8 cellular contexts compared by ENCODE assay signal in the genomic region with DNA sequence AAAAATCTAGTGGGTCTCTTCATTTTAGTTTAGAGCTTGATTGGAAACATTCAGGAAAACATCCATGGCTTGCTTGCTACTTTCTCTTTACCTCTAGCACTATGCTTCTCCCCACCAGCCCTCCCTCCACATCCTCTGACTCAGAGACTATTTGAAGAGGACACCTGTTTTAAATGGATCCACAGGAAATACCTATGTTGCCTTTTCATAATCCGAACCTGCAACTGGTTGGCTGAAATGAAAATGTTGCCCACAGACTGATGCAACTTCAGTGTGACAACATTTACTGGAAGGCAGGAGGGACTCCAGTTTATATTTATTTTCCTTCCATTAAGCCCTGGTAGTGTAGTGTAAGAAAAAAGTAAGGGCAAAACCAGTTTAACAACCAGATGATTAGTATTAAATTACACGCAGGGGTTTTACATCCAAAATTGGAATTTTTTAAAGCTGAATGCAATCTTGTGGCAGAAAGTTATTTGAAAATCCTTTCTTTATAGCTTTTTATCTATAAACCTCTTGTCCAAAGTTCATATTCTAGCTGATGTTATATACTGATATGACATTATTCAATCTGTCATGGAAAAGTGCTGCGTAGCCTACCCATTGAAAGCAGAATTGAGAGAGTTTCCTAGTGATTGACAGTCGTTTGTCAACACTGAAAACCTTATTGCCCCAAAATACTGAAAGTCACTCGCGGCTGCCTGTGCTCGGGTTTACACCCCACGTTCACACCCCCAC. TPM values are rescaled to one million over a fixed set of nuclear protein-coding genes. Genes with fewer than 3 reads are reported as not detected.
DNase-seq lines count a peak whose midpoint lies in the region; ATAC-seq and TF ChIP-seq lines count a peak whose summit lies in the region.

No MANE protein-coding gene starts in this region.

- H2AFZ ChIP-seq in Karpas-422 (ENCODE audit: low read length) = peak overlapping the region; percentile 84; the same call in 1 of the 2 replicates

- ATAC-seq in HG03342 (IDR thresholded peaks at IDR 0.05; ENCODE audit: unreplicated experiment) (no peak), HG02571 (IDR thresholded peaks at IDR 0.05; ENCODE audit: unreplicated experiment) (no peak)

- no peak overlapping the region for H3K27ac ChIP-seq in Karpas-422 (ENCODE audit: low read length)

- H3K36me3 Mint-ChIP-seq in activated CD4-positive, alpha-beta memory T cell treated with anti-CD3 and anti-CD28 coated beads, Interleukin-2, amount 10 ng/mL, durations not matched to agents 7 days and 5 days (ENCODE audit: low read depth) = peaks cover 3% of the 10 kb centered on the region
- no peaks in the 10 kb centered on the region for H3K36me3 Mint-ChIP-seq in neural crest cell (ENCODE audit: low read depth)

- no peaks in the 10 kb centered on the region for H3K79me2 ChIP-seq in Karpas-422 (ENCODE audit: low read length)

- CTCF ChIA-PET in activated CD4-positive, alpha-beta memory T cell treated with anti-CD3 and anti-CD28 coated beads, Interleukin-2, amount 10 ng/mL, durations not matched to agents 7 days and 5 days (lab: Charles Lee) = interaction anchor here (1.0 kb wide), 2 partner anchors 10 to 367 kb away, joined by 3 read pairs; no protein-coding TSS in a partner anchor

- no peaks in the 10 kb centered on the region for H3K36me3 ChIP-seq in Karpas-422 (ENCODE audit: insufficient read depth, low read length)

- no peaks in the 10 kb centered on the region for H3K9me3 ChIP-seq in Karpas-422 (ENCODE audit: low read length)

- H3K4me2 ChIP-seq in Karpas-422 (ENCODE audit: low read depth, low read length, poor library complexity, severe bottlenecking) = peak overlapping the region; percentile 71

- no peaks in the 10 kb centered on the region for H4K20me1 ChIP-seq in Karpas-422 (ENCODE audit: insufficient read depth, low read depth, low read length)

- H3K4me3 ChIP-seq in Karpas-422 (ENCODE audit: low read length) (peak overlapping the region; percentile 65), fibroblast of mammary gland (ENCODE audit: control insufficient read depth, low read depth, low read length) (peak overlapping the region; percentile 74)

- H3K27ac Mint-ChIP-seq in activated CD4-positive, alpha-beta memory T cell treated with anti-CD3 and anti-CD28 coated beads, Interleukin-2, amount 10 ng/mL, durations not matched to agents 7 days and 5 days = peak overlapping the region; percentile 82
- peak overlapping the region; percentile 98 for H3K27ac Mint-ChIP-seq in neural crest cell (ENCODE audit: unreplicated experiment)

- no peaks in the 10 kb centered on the region for H3K9me3 Mint-ChIP-seq in activated CD4-positive, alpha-beta memory T cell treated with anti-CD3 and anti-CD28 coated beads, Interleukin-2, amount 10 ng/mL, durations not matched to agents 7 days and 5 days
- no peaks in the 10 kb centered on the region for H3K9me3 Mint-ChIP-seq in neural crest cell

- H3K27me3 Mint-ChIP-seq in activated CD4-positive, alpha-beta memory T cell treated with anti-CD3 and anti-CD28 coated beads, Interleukin-2, amount 10 ng/mL, durations not matched to agents 7 days and 5 days = no peaks in the 10 kb centered on the region
- H3K27me3 Mint-ChIP-seq in neural crest cell (ENCODE audit: low read depth) = peaks cover 3% of the 10 kb centered on the region

- H3K9ac ChIP-seq in Karpas-422 (ENCODE audit: low read length) = peak overlapping the region; percentile 65

- H3K4me3 Mint-ChIP-seq in activated CD4-positive, alpha-beta memory T cell treated with anti-CD3 and anti-CD28 coated beads, Interleukin-2, amount 10 ng/mL, durations not matched to agents 7 days and 5 days = peak overlapping the region; percentile 86
- H3K4me3 Mint-ChIP-seq in neural crest cell = peak overlapping the region; percentile 97

- peaks cover 22% of the 10 kb centered on the region for H3K4me1 ChIP-seq in Karpas-422 (ENCODE audit: low read length)

- no peaks in the 10 kb centered on the region for H3K27me3 ChIP-seq in Karpas-422 (ENCODE audit: low read length)

- no peaks in the 10 kb centered on the region for H3K9me2 ChIP-seq in Karpas-422 (replicated peaks; ENCODE audit: insufficient read depth, low read length)

- TF ChIP-seq CTCF in fibroblast of mammary gland (conservative IDR thresholded peaks at IDR 0.05; ENCODE audit: control insufficient read depth, insufficient read depth, low read depth, low read length) = no peak
- TF ChIP-seq CTCF in neural crest cell (conservative IDR thresholded peaks at IDR 0.05) = no peak

- peak; percentile 20 to 44 for DNase-seq in NOMO-1 (lab: John Stamatoyannopoulos, UW; ENCODE audit: unreplicated experiment in 2 of 2)
- DNase-seq in NOMO-1 treated with dmso at 0.1 percent for 144 hours (lab: John Stamatoyannopoulos, UW; ENCODE audit: unreplicated experiment) = no peak
- DNase-seq in Karpas-422 = no peak
- DNase-seq in activated CD4-positive, alpha-beta memory T cell treated with anti-CD3 and anti-CD28 coated beads, Interleukin-2, amount 10 ng/mL, durations not matched to agents 7 days and 5 days = peak; percentile 45
- peak; percentile 71 for DNase-seq in fibroblast of mammary gland (ENCODE audit: low read depth)
- DNase-seq in neural crest cell (ENCODE audit: low read depth, low spot score) = no peak

- H3K4me1 Mint-ChIP-seq in activated CD4-positive, alpha-beta memory T cell treated with anti-CD3 and anti-CD28 coated beads, Interleukin-2, amount 10 ng/mL, durations not matched to agents 7 days and 5 days = peaks cover 27% of the 10 kb centered on the region
- H3K4me1 Mint-ChIP-seq in neural crest cell = peaks cover 23% of the 10 kb centered on the region

- POLR2A ChIA-PET in activated CD4-positive, alpha-beta memory T cell treated with anti-CD3 and anti-CD28 coated beads, Interleukin-2, amount 10 ng/mL, durations not matched to agents 7 days and 5 days (lab: Charles Lee) = interaction anchor here (0.7 to 1.6 kb wide), 4 partner anchors 37 to 516 kb away, joined by 3 to 4 read pairs (median 4); no protein-coding TSS in a partner anchor

RNA-seq across cellular contexts. Expression of gene AIG1, which starts 0.9 kb away (rescaled TPM):
- total RNA-seq in Karpas-422 (2014; rRNA removed; shearing (Covaris generic); ENCODE audit: low replicate concordance) = 1.4 and 10.2 TPM in 2 replicates
- total RNA-seq in activated CD4-positive, alpha-beta memory T cell treated with anti-CD3 and anti-CD28 coated beads, Interleukin-2, amount 10 ng/mL, durations not matched to agents 7 days and 5 days = 1 to 10 TPM; 8.4 to 9.9 TPM
- 21.4 and 22.9 TPM in 2 replicates for total RNA-seq in neural crest cell

Comparison
In these comparisons a context has a peak if more than half of its experiments do, and no peak if none do; other contexts are left out.
1. DNase-seq: peak in NOMO-1 (2 of 2), activated CD4-positive, alpha-beta memory T cell treated with anti-CD3 and anti-CD28 coated beads, Interleukin-2, amount 10 ng/mL, durations not matched to agents 7 days and 5 days (single experiment) and fibroblast of mammary gland (single experiment); none in NOMO-1 treated with dmso at 0.1 percent for 144 hours (single experiment), Karpas-422 (single experiment) and neural crest cell (single experiment).